ENCODE assay signal across 16 cellular contexts in genomic region chr3:133089906-133090305, GRCh38. TPM values are rescaled to one million over a fixed set of nuclear protein-coding genes. Genes with fewer than 3 reads are reported as not detected.
A peak's percentile ranks its signal among the peaks of the same experiment; 100 is the strongest.
DNase-seq lines count a peak whose midpoint lies in the region; ATAC-seq, FAIRE-seq and TF ChIP-seq lines count a peak whose summit lies in the region.
"Had no signal": no experiment of that assay in that cellular context is flagged by ENCODE, and none has a peak within 500 bp of the region (broad histone marks: within the 10 kb centered on the region; RNA-seq: fewer than 3 reads in every experiment).

No MANE protein-coding gene starts in this region.

- no peak overlapping the region for H3K27ac ChIP-seq in mammary epithelial cell (ENCODE audit: insufficient read depth, low read depth, low read length)
- no peak overlapping the region for H3K27ac ChIP-seq in GM12878 (ENCODE audit: control insufficient read depth, insufficient read depth)
- H3K27ac ChIP-seq: 22Rv1, GM23248 had no signal

- no peaks in the 10 kb centered on the region for H3K79me2 ChIP-seq in mammary epithelial cell (ENCODE audit: insufficient read depth, low read length)
- no peaks in the 10 kb centered on the region for H3K79me2 ChIP-seq in GM12878 (ENCODE audit: control insufficient read depth, insufficient read depth, low read length)

- H3K4me1 ChIP-seq in mammary epithelial cell (ENCODE audit: insufficient read depth, low read length), result no peaks in the 10 kb centered on the region
- no peaks in the 10 kb centered on the region for H3K4me1 ChIP-seq in GM12878 (ENCODE audit: control insufficient read depth, insufficient read depth, low read length)
- H3K4me1 ChIP-seq in mucosa of descending colon (ENCODE audit: low read depth), result no peaks in the 10 kb centered on the region
- H3K4me1 ChIP-seq: HAP-1 had no signal

- in situ Hi-C loops in mammary epithelial cell (cut with MboI; ENCODE audit: low sequenced_read_pairs in 2 of 2) (no loop called here), GM12878 (cut with MboI) (no loop called here)

- no peak for TF ChIP-seq RAD21 in GM12878 (IDR thresholded peaks at IDR 0.05; ENCODE audit: insufficient read depth, low read depth, low read length)

- no peak overlapping the region for H3K4me3 ChIP-seq in mammary epithelial cell (replicated peaks in 1 of 3; ENCODE audit: insufficient read depth in 1 of 3, low read depth in 2 of 3, low read length in 3 of 3)
- H3K4me3 ChIP-seq in GM12878, result no peak overlapping the region
- no peak overlapping the region for H3K4me3 ChIP-seq in mucosa of descending colon
- H3K4me3 ChIP-seq: GM23248, HAP-1 had no signal

- 0% methylated on average over 1 of the region's 1 CpG for WGBS in mammary epithelial cell (ENCODE audit: low coverage, missing lambda C conversion rate)
- 38% methylated on average over 1 of the region's 1 CpG for WGBS in GM12878 (ENCODE audit: insufficient coverage, insufficient replicate concordance, low lambda C conversion rate, missing lambda C conversion rate)

- POLR2A ChIA-PET in MCF 10A (lab: Yijun Ruan, JAX), result no interaction called here
- POLR2A ChIA-PET in GM12878 (lab: Charles Lee), result no interaction called here

- dilution Hi-C loops in mammary epithelial cell (cut with HindIII; ENCODE audit: low sequenced_read_pairs), result no loop called here

- H3K9me3 Mint-ChIP-seq in MCF 10A (ENCODE audit: unreplicated experiment) (no peaks in the 10 kb centered on the region), progenitor cell of endocrine pancreas (ENCODE audit: low read depth) (peaks cover 2% of the 10 kb centered on the region)
- H3K9me3 Mint-ChIP-seq: CD8-positive, alpha-beta T cell had no signal

- TF ChIP-seq CTCF in mammary epithelial cell (conservative IDR thresholded peaks at IDR 0.05 in 1 of 2, IDR thresholded peaks at IDR 0.05 in 1 of 2; ENCODE audit: extremely low read depth in 1 of 2, insufficient read depth in 1 of 2, low read depth in 1 of 2, low read length in 2 of 2), result no peak
- no peak for TF ChIP-seq CTCF in MCF 10A (IDR thresholded peaks at IDR 0.05; ENCODE audit: unreplicated experiment)
- TF ChIP-seq CTCF in GM12878 (IDR thresholded peaks at IDR 0.05 in 2 of 3, conservative IDR thresholded peaks at IDR 0.05 in 1 of 3; ENCODE audit: control insufficient read depth in 2 of 3, extremely low read depth in 1 of 3, insufficient read depth in 1 of 3, low read depth in 3 of 3, low read length in 3 of 3), result no peak
- no peak for TF ChIP-seq CTCF in progenitor cell of endocrine pancreas (IDR thresholded peaks at IDR 0.05; ENCODE audit: unreplicated experiment)
- no peak for TF ChIP-seq CTCF in mucosa of descending colon (IDR thresholded peaks at IDR 0.05)

- SMC1A ChIA-PET in GM12878 (lab: Charles Lee; ENCODE audit: uncharacterized antibody, unreplicated experiment), result no interaction called here

- H3K9ac ChIP-seq in mammary epithelial cell (ENCODE audit: insufficient read depth, low read length), result no peak overlapping the region
- no peak overlapping the region for H3K9ac ChIP-seq in GM12878 (ENCODE audit: control insufficient read depth, insufficient read depth, low read length)
- H3K9ac ChIP-seq: GM23248 had no signal

- peak; percentile 93 for ATAC-seq in GM12878
- no peak for ATAC-seq in mucosa of descending colon
- ATAC-seq: CD8-positive, alpha-beta T cell had no signal

- RAD21 ChIA-PET in GM12878 (lab: Charles Lee; ENCODE audit: unreplicated experiment), result interaction anchor here (0.6 kb wide), 1 partner anchor 544 kb away, joined by 6 read pairs; no protein-coding TSS in a partner anchor

- BruUV-seq in mammary epithelial cell (replicated peaks; lab: Mats Ljungman, UMichigan) (no TSS peak), MCF 10A (replicated peaks; lab: Mats Ljungman, UMichigan) (no TSS peak), GM12878 (replicated peaks; lab: Mats Ljungman, UMichigan) (no TSS peak)

- H4K20me1 ChIP-seq in mammary epithelial cell (ENCODE audit: insufficient read depth, low read length), result no peaks in the 10 kb centered on the region
- no peaks in the 10 kb centered on the region for H4K20me1 ChIP-seq in GM12878 (ENCODE audit: control insufficient read depth, insufficient read depth)

- H3K27me3 Mint-ChIP-seq in MCF 10A (ENCODE audit: insufficient read depth, unreplicated experiment) (peaks cover 12% of the 10 kb centered on the region), progenitor cell of endocrine pancreas (no peaks in the 10 kb centered on the region)

- DNase-seq in mammary epithelial cell, result peak; percentile 62
- DNase-seq in MCF 10A (ENCODE audit: unreplicated experiment), result no peak
- DNase-seq in GM12878 (ENCODE audit: low read depth, low spot score), result no peak
- DNase-seq in progenitor cell of endocrine pancreas (ENCODE audit: low spot score, unreplicated experiment), result no peak
- DNase-seq in activated CD4-positive, alpha-beta T cell treated with anti-CD3 and anti-CD28 coated beads, Interleukin-2, amount 50 U/mL, for 4 hours, result no peak
- DNase-seq in mucosa of descending colon, result no peak
- no peak for DNase-seq in stimulated activated CD4-positive, alpha-beta T cell treated with anti-CD3 and anti-CD28 coated beads, Interleukin-4, amount 100 ng/mL, for 4 hours
- DNase-seq: CD8-positive, alpha-beta T cell; COR-L47; DND-41; GDM1; GM23248 had no signal

- CTCF ChIA-PET in mammary epithelial cell (lab: Charles Lee; ENCODE audit: low non-redundant PET), result no interaction called here
- CTCF ChIA-PET in MCF 10A (lab: Yijun Ruan, JAX), result interaction anchor here (0.6 to 0.8 kb wide), 2 partner anchors 172 to 249 kb away, joined by 3 read pairs; no protein-coding TSS in a partner anchor
- CTCF ChIA-PET in GM12878 (lab: Yijun Ruan, JAX), result no interaction called here

- TF ChIP-seq EP300 in GM12878 (IDR thresholded peaks at IDR 0.05; ENCODE audit: borderline replicate concordance in 1 of 2, control insufficient read depth in 1 of 2, low read depth in 2 of 2, low read length in 2 of 2), result peak in 1 of 2 experiments; percentile 38; a peak in 1 of 4 replicates

- H3K27ac Mint-ChIP-seq in MCF 10A (ENCODE audit: low read depth, unreplicated experiment) (no peak overlapping the region), progenitor cell of endocrine pancreas (peak overlapping the region; percentile 17)
- H3K27ac Mint-ChIP-seq: CD14-positive monocyte; CD8-positive, alpha-beta T cell had no signal

- intact Hi-C loops in mammary epithelial cell (cut with micrococcal nuclease), result no loop called here
- intact Hi-C loops in MCF 10A (cut with micrococcal nuclease), result no loop called here
- intact Hi-C loops in GM12878 (cut with micrococcal nuclease; ENCODE audit: unreplicated experiment), result no loop called here
- intact Hi-C loops in mucosa of descending colon (cut with DNase I, micrococcal nuclease), result no loop called here

- no peak overlapping the region for H3K4me2 ChIP-seq in mammary epithelial cell (ENCODE audit: insufficient read depth, low read depth, low read length)
- no peak overlapping the region for H3K4me2 ChIP-seq in GM12878 (ENCODE audit: control insufficient read depth, insufficient read depth)

- FAIRE-seq in GM12878 (lab: Jason Lieb, UNC), result no peak

- H2AFZ ChIP-seq in mammary epithelial cell (ENCODE audit: low read depth, low read length) (no peak overlapping the region), GM12878 (ENCODE audit: control insufficient read depth, low read depth, low read length) (no peak overlapping the region)
- H2AFZ ChIP-seq: GM23248 had no signal

- H3K36me3 ChIP-seq in mammary epithelial cell (ENCODE audit: insufficient read depth, low read length), result no peaks in the 10 kb centered on the region
- H3K36me3 ChIP-seq in GM12878 (ENCODE audit: control insufficient read depth in 2 of 2, insufficient read depth in 2 of 2, low read length in 1 of 2), result no peaks in the 10 kb centered on the region
- no peaks in the 10 kb centered on the region for H3K36me3 ChIP-seq in mucosa of descending colon (ENCODE audit: low read depth)
- H3K36me3 ChIP-seq: HAP-1 had no signal

- no peak for TF ChIP-seq POLR2A in GM12878 (IDR thresholded peaks at IDR 0.05; ENCODE audit: low read depth, low read length)

- H3K4me3 Mint-ChIP-seq in MCF 10A (ENCODE audit: unreplicated experiment), result no peak overlapping the region
- no peak overlapping the region for H3K4me3 Mint-ChIP-seq in progenitor cell of endocrine pancreas (ENCODE audit: low read depth)
- H3K4me3 Mint-ChIP-seq: CD14-positive monocyte; CD8-positive, alpha-beta T cell had no signal

- H3K27me3 ChIP-seq in mammary epithelial cell (ENCODE audit: insufficient read depth, low read length), result peaks cover 3% of the 10 kb centered on the region
- no peaks in the 10 kb centered on the region; a peak in 1 of 4 replicates for H3K27me3 ChIP-seq in GM12878 (replicated peaks in 1 of 2; ENCODE audit: control insufficient read depth in 2 of 2, insufficient read depth in 2 of 2, low read length in 1 of 2)

- no peaks in the 10 kb centered on the region for H3K4me1 Mint-ChIP-seq in MCF 10A (ENCODE audit: insufficient read depth, unreplicated experiment)
- peaks cover 3% of the 10 kb centered on the region for H3K4me1 Mint-ChIP-seq in progenitor cell of endocrine pancreas (ENCODE audit: low read depth)
- H3K4me1 Mint-ChIP-seq: CD14-positive monocyte had no signal

- H3K9me3 ChIP-seq in mammary epithelial cell (replicated peaks; ENCODE audit: insufficient read depth, low read length) (no peaks in the 10 kb centered on the region), GM12878 (replicated peaks; ENCODE audit: control insufficient read depth, insufficient read depth, low read length) (no peaks in the 10 kb centered on the region), mucosa of descending colon (no peaks in the 10 kb centered on the region)
- H3K9me3 ChIP-seq: HAP-1 had no signal

- H3K36me3 Mint-ChIP-seq in MCF 10A (ENCODE audit: insufficient read depth, unreplicated experiment) (no peaks in the 10 kb centered on the region), progenitor cell of endocrine pancreas (ENCODE audit: insufficient read depth) (no peaks in the 10 kb centered on the region)
- H3K36me3 Mint-ChIP-seq: CD14-positive monocyte; CD8-positive, alpha-beta T cell had no signal

RNA-seq across cellular contexts. Expression of gene TMEM108, which starts 51.7 kb away (rescaled TPM):
- total RNA-seq in mammary epithelial cell (under 1 TPM in 1 of 2 donors, not detected in 1; 0.50 TPM), MCF 10A (2022) (not detected in 2 replicates), GM12878 (2014; rRNA removed) (0.06 TPM in 1 of 2 replicates, not detected in the other), GM12878 (2014; rRNA removed; fragmentation: Illumina TruSeq; extraction: Trizol) (0.09 TPM in 1 of 2 replicates, not detected in the other), GM12878 (2021) (not detected in 2 replicates), progenitor cell of endocrine pancreas (6.1 and 6.7 TPM in 2 replicates), mucosa of descending colon (1 to 10 TPM in 2 of 3 donors, under 1 TPM in 1; 0.72 to 3.4 (median 1.1) TPM)
- polyA plus RNA-seq in mammary epithelial cell (not detected), GM12878 (2011; rRNA removed) (not detected in 2 replicates), GM12878 (2014; fragmentation: Illumina TruSeq; extraction: Trizol) (0.12 TPM in 1 of 2 replicates, not detected in the other), GM12878 (2014; fragmentation: Nextera tagmentation; extraction: Ambion mirVana) (under 1 TPM in 1 of 2 experiments, not detected in 1; 0.02 TPM), GM12878 (2014; rRNA removed) (not detected in 2 replicates), GM12878 (2016; fragmentation: Nextera tagmentation; extraction: Ambion mirVana) (under 1 TPM; 0.16 to 0.58 TPM)
- polyA minus RNA-seq in mammary epithelial cell, result not detected
- total RNA-seq in GM12878 (2013; cell fraction: nucleolus; rRNA removed), result not detected in 2 replicates
- polyA plus RNA-seq in GM12878 (2011; ENCODE audit: low read depth), result 0.42 TPM
- not detected in 2 replicates for polyA plus RNA-seq in GM12878 (2011; cell fraction: cytosol; rRNA removed)
- not detected in 2 replicates for polyA plus RNA-seq in GM12878 (2011; cell fraction: nucleus; rRNA removed)
- polyA plus RNA-seq in GM12878 (2012), result 0.97 and 1.2 TPM in 2 replicates
- polyA minus RNA-seq in GM12878 (2011; rRNA and poly(A)+ RNA removed), result not detected in 2 replicates
- polyA minus RNA-seq in GM12878 (2011; cell fraction: cytosol; rRNA and poly(A)+ RNA removed), result not detected in 2 replicates
- not detected in 2 replicates for polyA minus RNA-seq in GM12878 (2011; cell fraction: nucleus; rRNA and poly(A)+ RNA removed)
- total RNA-seq: CD8-positive, alpha-beta T cell; GM23248 had no signal
- polyA plus RNA-seq: BJ, CD14-positive monocyte, GM23248 had no signal
